ENCODE assay signal across 1 cellular context in genomic region chr4:143241892-143242291, GRCh38.
A peak's percentile ranks its signal among the peaks of the same experiment; 100 is the strongest.
TF ChIP-seq lines count a peak whose summit lies in the region.

No MANE protein-coding gene starts in this region.

TF ChIP-seq in K562, 482 proteins besides CTCF, POLR2A, EP300 and RAD21 (continued from another document and continues in another):
- TF ChIP-seq ZFP91 (CRISPR knock-in tag; IDR thresholded peaks at IDR 0.05) (no peak), SP2 (IDR thresholded peaks at IDR 0.05; ENCODE audit: extremely low read depth, low read depth, low read length, poor library complexity, severe bottlenecking) (no peak), HCFC1 (IDR thresholded peaks at IDR 0.05; ENCODE audit: low read depth, low read length) (no peak), E2F4 (CRISPR knock-in tag; IDR thresholded peaks at IDR 0.05; ENCODE audit: low read depth) (no peak), BACH1 (tag; IDR thresholded peaks at IDR 0.05) (peak; percentile 79), ETV5 (CRISPR knock-in tag; IDR thresholded peaks at IDR 0.05; ENCODE audit: low read depth) (no peak), BRF2 (IDR thresholded peaks at IDR 0.05; ENCODE audit: borderline replicate concordance, insufficient read depth, insufficient read length) (no peak), TCF15 (CRISPR knock-in tag; IDR thresholded peaks at IDR 0.05) (no peak), ZNF75A (CRISPR knock-in tag; IDR thresholded peaks at IDR 0.05) (no peak), E2F6 (IDR thresholded peaks at IDR 0.05; ENCODE audit: borderline replicate concordance in 1 of 2, extremely low read depth in 1 of 2, insufficient read depth in 1 of 2, insufficient read length in 1 of 2, low read depth in 1 of 2, low read length in 1 of 2, poor library complexity in 1 of 2, severe bottlenecking in 1 of 2) (peak in 1 of 2 experiments; percentile 11), MLLT1 (IDR thresholded peaks at IDR 0.05) (no peak), GATAD2A (IDR thresholded peaks at IDR 0.05) (no peak), GTF2E2 (tag; IDR thresholded peaks at IDR 0.05) (no peak), HNRNPH1 (optimal IDR thresholded peaks at IDR 0.05; ENCODE audit: low read depth, low read length) (no peak), ZNF174 (CRISPR knock-in tag; IDR thresholded peaks at IDR 0.05) (no peak), SRSF7 (optimal IDR thresholded peaks at IDR 0.05; ENCODE audit: low read depth, low read length) (no peak), L3MBTL2 (IDR thresholded peaks at IDR 0.05) (no peak), JUND (IDR thresholded peaks at IDR 0.05; ENCODE audit: borderline replicate concordance, low read depth, low read length) (no peak), JUND (tag; IDR thresholded peaks at IDR 0.05; ENCODE audit: borderline replicate concordance, low read depth, low read length) (peak; percentile 28; the same call in 1 of the 3 replicates), ZNF77 (CRISPR knock-in tag; IDR thresholded peaks at IDR 0.05) (no peak), ZNF696 (CRISPR knock-in tag; conservative IDR thresholded peaks at IDR 0.05) (no peak), ZFP30 (CRISPR knock-in tag; IDR thresholded peaks at IDR 0.05; ENCODE audit: borderline replicate concordance) (no peak), ZBTB9 (CRISPR knock-in tag; IDR thresholded peaks at IDR 0.05) (no peak), PHB (CRISPR knock-in tag; IDR thresholded peaks at IDR 0.05) (no peak), MGA (IDR thresholded peaks at IDR 0.05) (peak; percentile 34; the same call in 1 of the 2 replicates), NFE2L1 (tag; IDR thresholded peaks at IDR 0.05; ENCODE audit: borderline replicate concordance, low read depth) (peak; percentile 83), GABPB1 (CRISPR knock-in tag; IDR thresholded peaks at IDR 0.05) (no peak), ARID4B (CRISPR knock-in tag; IDR thresholded peaks at IDR 0.05) (no peak)
